Comparison of ENCODE assay signal across 22 cellular contexts in genomic region chr11:200224-201003, GRCh38. TPM values are rescaled to one million over a fixed set of nuclear protein-coding genes. Genes with fewer than 3 reads are reported as not detected.
A peak's percentile ranks its signal among the peaks of the same experiment; 100 is the strongest.
DNase-seq lines count a peak whose midpoint lies in the region; ATAC-seq, FAIRE-seq and TF ChIP-seq lines count a peak whose summit lies in the region.
"Had no signal": no experiment of that assay in that cellular context is flagged by ENCODE, and none has a peak within 500 bp of the region (broad histone marks: within the 10 kb centered on the region; RNA-seq: fewer than 3 reads in every experiment).

No MANE protein-coding gene starts in this region.

- FAIRE-seq in GM19239 (lab: Jason Lieb, UNC), result no peak
- FAIRE-seq: D721Med had no signal

- H3K27ac Mint-ChIP-seq in activated CD4-positive, alpha-beta T cell treated with anti-CD3 and anti-CD28 coated beads for 36 hours, result peak overlapping the region; percentile 76
- peak overlapping the region; percentile 16 for H3K27ac Mint-ChIP-seq in activated naive CD8-positive, alpha-beta T cell treated with anti-CD3 and anti-CD28 coated beads for 36 hours
- H3K27ac Mint-ChIP-seq: progenitor cell of endocrine pancreas had no signal

- no peak for ATAC-seq in activated CD4-positive, alpha-beta T cell treated with anti-CD3 and anti-CD28 coated beads for 36 hours
- ATAC-seq: gastrocnemius medialis had no signal

- POLR2A ChIA-PET in activated CD4-positive, alpha-beta T cell treated with anti-CD3 and anti-CD28 coated beads for 36 hours (lab: Charles Lee), result no interaction called here

- peaks cover 45% of the 10 kb centered on the region for H3K4me1 Mint-ChIP-seq in activated CD4-positive, alpha-beta T cell treated with anti-CD3 and anti-CD28 coated beads for 36 hours
- peaks cover 33% of the 10 kb centered on the region for H3K4me1 Mint-ChIP-seq in activated naive CD8-positive, alpha-beta T cell treated with anti-CD3 and anti-CD28 coated beads for 36 hours

- no peaks in the 10 kb centered on the region for H3K27me3 Mint-ChIP-seq in activated CD4-positive, alpha-beta T cell treated with anti-CD3 and anti-CD28 coated beads for 36 hours
- H3K27me3 Mint-ChIP-seq in activated naive CD8-positive, alpha-beta T cell treated with anti-CD3 and anti-CD28 coated beads for 36 hours, result no peaks in the 10 kb centered on the region
- H3K27me3 Mint-ChIP-seq: naive B cell, progenitor cell of endocrine pancreas had no signal

- DNase-seq in activated CD4-positive, alpha-beta T cell treated with anti-CD3 and anti-CD28 coated beads for 36 hours, result peak; percentile 2
- no peak for DNase-seq in activated CD4-positive, alpha-beta T cell treated with anti-CD3 and anti-CD28 coated beads for 4 hours
- DNase-seq in activated naive CD8-positive, alpha-beta T cell treated with anti-CD3 and anti-CD28 coated beads for 36 hours, result no peak
- peak; percentile 8 for DNase-seq in mucosa of gallbladder (ENCODE audit: low spot score)
- DNase-seq in GM19239 (ENCODE audit: insufficient read length, low spot score), result no peak
- DNase-seq in HK-2 (ENCODE audit: unreplicated experiment), result no peak
- DNase-seq in HuH-7.5 (ENCODE audit: low spot score), result no peak
- DNase-seq: erythroblast, gastrocnemius medialis, naive B cell, NCI-H187, NCI-H446, SJCRH30 had no signal

- H3K9me3 Mint-ChIP-seq in activated CD4-positive, alpha-beta T cell treated with anti-CD3 and anti-CD28 coated beads for 36 hours (ENCODE audit: low read depth), result no peaks in the 10 kb centered on the region
- H3K9me3 Mint-ChIP-seq in activated naive CD8-positive, alpha-beta T cell treated with anti-CD3 and anti-CD28 coated beads for 36 hours, result no peaks in the 10 kb centered on the region
- H3K9me3 Mint-ChIP-seq: naive B cell had no signal

- no peak overlapping the region for H3K4me3 Mint-ChIP-seq in activated CD4-positive, alpha-beta T cell treated with anti-CD3 and anti-CD28 coated beads for 36 hours
- no peak overlapping the region for H3K4me3 Mint-ChIP-seq in activated naive CD8-positive, alpha-beta T cell treated with anti-CD3 and anti-CD28 coated beads for 36 hours
- H3K4me3 Mint-ChIP-seq: naive B cell had no signal

- H3K36me3 Mint-ChIP-seq in activated CD4-positive, alpha-beta T cell treated with anti-CD3 and anti-CD28 coated beads for 36 hours (ENCODE audit: low read depth), result peaks cover 35% of the 10 kb centered on the region
- peaks cover 13% of the 10 kb centered on the region for H3K36me3 Mint-ChIP-seq in activated naive CD8-positive, alpha-beta T cell treated with anti-CD3 and anti-CD28 coated beads for 36 hours

- peak; percentile 14 for TF ChIP-seq POLR2A in GM19193 (IDR thresholded peaks at IDR 0.05; ENCODE audit: extremely low read depth, insufficient read depth, insufficient read length)

- CTCF ChIA-PET in activated CD4-positive, alpha-beta T cell treated with anti-CD3 and anti-CD28 coated beads for 36 hours (lab: Charles Lee), result no interaction called here

- intact Hi-C loops in activated CD4-positive, alpha-beta T cell treated with anti-CD3 and anti-CD28 coated beads for 36 hours (cut with DNase I, micrococcal nuclease), result no loop called here

RNA-seq across cellular contexts. Expression of gene BET1L, which starts 6.8 kb away (rescaled TPM):
- 10 to 100 TPM; 45.5 to 49.4 TPM for total RNA-seq in activated CD4-positive, alpha-beta T cell treated with anti-CD3 and anti-CD28 coated beads for 36 hours
- 10 to 100 TPM; 44.0 to 45.5 TPM for total RNA-seq in activated naive CD8-positive, alpha-beta T cell treated with anti-CD3 and anti-CD28 coated beads for 36 hours
- total RNA-seq in mucosa of gallbladder, result 60.5 TPM

RNA-seq across cellular contexts. Expression of gene RIC8A, which starts 7.1 kb away (rescaled TPM):
- total RNA-seq in activated CD4-positive, alpha-beta T cell treated with anti-CD3 and anti-CD28 coated beads for 36 hours, result 100 to 1,000 TPM; 104 to 124 TPM
- total RNA-seq in activated naive CD8-positive, alpha-beta T cell treated with anti-CD3 and anti-CD28 coated beads for 36 hours, result 100 to 1,000 TPM; 105 to 111 TPM
- 109 TPM for total RNA-seq in mucosa of gallbladder

RNA-seq across cellular contexts. Expression of gene SCGB1C1, which starts 7.5 kb away (rescaled TPM):
- total RNA-seq in activated CD4-positive, alpha-beta T cell treated with anti-CD3 and anti-CD28 coated beads for 36 hours, result not detected
- not detected for total RNA-seq in activated naive CD8-positive, alpha-beta T cell treated with anti-CD3 and anti-CD28 coated beads for 36 hours
- total RNA-seq in mucosa of gallbladder, result not detected
- total RNA-seq: A172, body of pancreas, G401, gastrocnemius medialis, liver, MCF 10A, progenitor cell of endocrine pancreas, SJCRH30, ureter had no signal

RNA-seq across cellular contexts. Expression of gene SIRT3, which starts 35.7 kb away (rescaled TPM):
- total RNA-seq in activated CD4-positive, alpha-beta T cell treated with anti-CD3 and anti-CD28 coated beads for 36 hours, result 10 to 100 TPM; 19.6 to 23.3 TPM
- 10 to 100 TPM; 18.6 to 20.5 TPM for total RNA-seq in activated naive CD8-positive, alpha-beta T cell treated with anti-CD3 and anti-CD28 coated beads for 36 hours
- 19.0 TPM for total RNA-seq in mucosa of gallbladder

RNA-seq across cellular contexts. Expression of gene PSMD13, which starts 36.4 kb away (rescaled TPM):
- total RNA-seq in activated CD4-positive, alpha-beta T cell treated with anti-CD3 and anti-CD28 coated beads for 36 hours, result 100 to 1,000 TPM; 134 to 212 TPM
- 100 to 1,000 TPM; 235 to 239 TPM for total RNA-seq in activated naive CD8-positive, alpha-beta T cell treated with anti-CD3 and anti-CD28 coated beads for 36 hours
- total RNA-seq in mucosa of gallbladder, result 78.5 TPM

Comparison
In these comparisons a context has a peak if more than half of its experiments do, and no peak if none do; other contexts are left out.
1. DNase-seq: peak in activated CD4-positive, alpha-beta T cell treated with anti-CD3 and anti-CD28 coated beads for 36 hours (single experiment) and mucosa of gallbladder (single experiment); none in activated CD4-positive, alpha-beta T cell treated with anti-CD3 and anti-CD28 coated beads for 4 hours (0 of 2), activated naive CD8-positive, alpha-beta T cell treated with anti-CD3 and anti-CD28 coated beads for 36 hours (single experiment), GM19239 (single experiment), HK-2 (single experiment) and HuH-7.5 (single experiment).